24 cellular contexts compared by ENCODE assay signal in genomic region chr2:211437396-211437795, GRCh38.
"Had no signal": no experiment of that assay in that cellular context is flagged by ENCODE, and none has a peak within 500 bp of the region (broad histone marks: within the 10 kb centered on the region; RNA-seq: fewer than 3 reads in every experiment).

No MANE protein-coding gene starts in this region.

- FAIRE-seq: TTC549 had no signal

- DNase-seq: activated CD4-positive, alpha-beta T cell treated with anti-CD3 and anti-CD28 coated beads for 48 hours; activated CD4-positive, alpha-beta T cell treated with anti-CD3 and anti-CD28 coated beads, Interleukin-2, amount 50 U/mL, for 48 hours; activated CD8-positive, alpha-beta memory T cell treated with anti-CD3 and anti-CD28 coated beads, Interleukin-2, amount 50 U/mL, for 4 hours; activated effector memory CD4-positive, alpha-beta T cell treated with anti-CD3 and anti-CD28 coated beads, Interleukin-2, amount 50 U/mL, for 16 hours; activated naive CD4-positive, alpha-beta T cell treated with anti-CD3 and anti-CD28 coated beads for 36 hours; activated naive CD8-positive, alpha-beta T cell treated with anti-CD3 and anti-CD28 coated beads for 36 hours; activated T-cell treated with anti-CD3 and anti-CD28 coated beads, Interleukin-2, amount 50 U/mL, for 1 hour; adrenal gland; cerebellar nuclear complex; endodermal cell; foreskin melanocyte; islet precursor cell; left cardiac atrium; left ventricle myocardium superior; mammary epithelial cell; naive thymus-derived CD4-positive, alpha-beta T cell; occipital lobe; right cardiac atrium; stimulated activated CD4-positive, alpha-beta T cell treated with anti-CD3 and anti-CD28 coated beads, Interleukin-15, amount 100 ng/mL, for 24 hours; stimulated activated CD4-positive, alpha-beta T cell treated with anti-CD3 and anti-CD28 coated beads, Interleukin-2, amount 100 ng/mL, for 24 hours; stimulated activated naive CD4-positive, alpha-beta T cell; tibial artery; upper lobe of right lung had no signal

- ATAC-seq: left cardiac atrium; left ventricle myocardium superior; naive thymus-derived CD4-positive, alpha-beta T cell; right cardiac atrium; upper lobe of right lung had no signal
